Comparison of ENCODE assay signal across 8 cellular contexts in genomic region chr5:176416123-176416924, GRCh38. TPM values are rescaled to one million over a fixed set of nuclear protein-coding genes. Genes with fewer than 3 reads are reported as not detected.
A peak's percentile ranks its signal among the peaks of the same experiment; 100 is the strongest.
DNase-seq lines count a peak whose midpoint lies in the region; ATAC-seq and TF ChIP-seq lines count a peak whose summit lies in the region.

CLTB (minus strand) TSS chr5:176416539; CDS start chr5:176416363, 176 bp downstream.

- H3K27me3 ChIP-seq in adrenal gland, result no peaks in the 10 kb centered on the region
- H3K27me3 ChIP-seq in heart right ventricle, result no peaks in the 10 kb centered on the region
- no peaks in the 10 kb centered on the region for H3K27me3 ChIP-seq in upper lobe of left lung

- H3K9me3 ChIP-seq in adrenal gland (replicated peaks in 1 of 3), result no peaks in the 10 kb centered on the region
- no peaks in the 10 kb centered on the region for H3K9me3 ChIP-seq in heart right ventricle
- H3K9me3 ChIP-seq in upper lobe of left lung, result no peaks in the 10 kb centered on the region

- H3K27ac ChIP-seq in adrenal gland, result peak within 1 kb of the TSS; percentile 77 to 99 (median 94)
- peak within 1 kb of the TSS; percentile 89 to 99 (median 97) for H3K27ac ChIP-seq in heart right ventricle
- H3K27ac ChIP-seq in upper lobe of left lung, result peak within 1 kb of the TSS; percentile 93 to 95 (median 94)

- no peak for TF ChIP-seq EP300 in upper lobe of left lung (IDR thresholded peaks at IDR 0.05)

- DNase-seq in NCI-H1048 (lab: John Stamatoyannopoulos, UW) (peak; percentile 53), T-helper 1 cell (peak; percentile 85 to 95 (median 88)), adrenal gland (peak; percentile 86 to 95 (median 92)), heart right ventricle (peak; percentile 88 to 95), posterior vena cava (ENCODE audit: low spot score) (peak; percentile 97), upper lobe of left lung (peak; percentile 94 to 100)

- WGBS in adrenal gland, 4 donors, result 1 to 17% (median 1%) methylated on average over 6 to 98 of the region's 99 CpGs
- 2% methylated on average over 74 to 99 of the region's 99 CpGs for WGBS in heart right ventricle, 2 donors
- WGBS in upper lobe of left lung, 2 donors, result 5 to 78% methylated on average over 1 to 18 of the region's 99 CpGs

- H3K36me3 ChIP-seq in adrenal gland (replicated peaks in 1 of 2), result no peaks in the 10 kb centered on the region
- peaks cover 0 to 6% (median 0%) of the 10 kb centered on the region in 9 donors for H3K36me3 ChIP-seq in heart right ventricle
- no peaks in the 10 kb centered on the region for H3K36me3 ChIP-seq in upper lobe of left lung

- peak; percentile 95 to 99 for TF ChIP-seq POLR2A in adrenal gland (IDR thresholded peaks at IDR 0.05)
- peak in 3 of 4 donors; percentile 80 to 90 (median 90) for TF ChIP-seq POLR2A in upper lobe of left lung (IDR thresholded peaks at IDR 0.05)

- TF ChIP-seq CTCF in GM12873 (IDR thresholded peaks at IDR 0.05; ENCODE audit: insufficient read depth, low read depth, low read length, missing control alignments), result peak; percentile 71
- peak; percentile 12 to 97 (median 56) for TF ChIP-seq CTCF in adrenal gland (IDR thresholded peaks at IDR 0.05)
- TF ChIP-seq CTCF in heart right ventricle (IDR thresholded peaks at IDR 0.05), result peak; percentile 53 to 91 (median 79)
- TF ChIP-seq CTCF in upper lobe of left lung (IDR thresholded peaks at IDR 0.05), result peak; percentile 74 to 100 (median 99)

- H3K4me3 ChIP-seq in adrenal gland, result peak within 1 kb of the TSS; percentile 56 to 97 (median 76)
- peak within 1 kb of the TSS; percentile 80 to 100 (median 98) for H3K4me3 ChIP-seq in heart right ventricle
- peak within 1 kb of the TSS; percentile 81 to 99 (median 90) for H3K4me3 ChIP-seq in upper lobe of left lung

- peaks cover 31 to 48% of the 10 kb centered on the region in 2 donors for H3K4me1 ChIP-seq in adrenal gland (replicated peaks in 1 of 2)
- H3K4me1 ChIP-seq in heart right ventricle, result peaks cover 28 to 54% (median 47%) of the 10 kb centered on the region in 9 donors
- H3K4me1 ChIP-seq in upper lobe of left lung, result peaks cover 37 to 51% (median 44%) of the 10 kb centered on the region in 4 donors

- intact Hi-C loops in adrenal gland (cut with DNase I), result loop anchor here in 1 of 2 donors (5.0 kb wide), 1 partner anchor 121 kb away; the partner anchor contains the start of gene RNF44
- intact Hi-C loops in heart right ventricle (cut with DNase I), result loop anchor here in 8 of 10 donors (1.0 to 10.0 kb wide), 10 partner anchors 28 to 528 kb away; partner anchors contain the start of genes RNF44 (in 5 of the 8), FAF2 (in 3 of the 8), CDHR2 (in 1 of the 8) and HIGD2A (in 1 of the 8)
- intact Hi-C loops in posterior vena cava (cut with DNase I), result loop anchor here in 1 of 2 donors (10.0 kb wide), 1 partner anchor 128 kb away; the partner anchor contains the start of gene CDHR2

- ATAC-seq in HG02571 (IDR thresholded peaks at IDR 0.05; ENCODE audit: unreplicated experiment) (peak; percentile 87), heart right ventricle (peak; percentile 93 to 98 (median 95)), upper lobe of left lung (ENCODE audit: low FRiP score in 2 of 2) (peak; percentile 94 to 98)

RNA-seq across cellular contexts. Expression of gene CLTB, which starts in this region (rescaled TPM):
- total RNA-seq in adrenal gland (100 to 1,000 TPM; 129 to 198 (median 158) TPM), heart right ventricle (100 to 1,000 TPM; 192 to 246 (median 214) TPM), posterior vena cava (100 to 1,000 TPM; 147 to 179 TPM), upper lobe of left lung (100 to 1,000 TPM in 4 of 6 donors, 10 to 100 TPM in 2; 54.5 to 187 (median 109) TPM)
- polyA plus RNA-seq in adrenal gland (100 to 1,000 TPM; 118 to 299 (median 262) TPM), heart right ventricle (100 to 1,000 TPM; 546 to 569 TPM)

Comparison
In these comparisons a context has a peak if more than half of its experiments do, and no peak if none do; other contexts are left out.
1. Peak in every context shown above with its lines: DNase-seq, ATAC-seq, H3K4me3 ChIP-seq and H3K27ac ChIP-seq.